ENCODE assay signal across 20 cellular contexts in genomic region chr17:22301353-22301745, GRCh38.
"Had no signal": no experiment of that assay in that cellular context is flagged by ENCODE, and none has a peak within 500 bp of the region (broad histone marks: within the 10 kb centered on the region; RNA-seq: fewer than 3 reads in every experiment).

No MANE protein-coding gene starts in this region.

- DNase-seq: cerebellar nuclear complex; effector CD8-positive, alpha-beta T cell; endodermal cell; erythroblast; head of caudate nucleus; kidney; natural killer cell; occipital lobe; ovary; psoas muscle; spleen; stimulated activated CD4-positive, alpha-beta T cell treated with anti-CD3 and anti-CD28 coated beads, Interleukin-4, amount 100 ng/mL, for 4 hours; stimulated activated naive CD8-positive, alpha-beta T cell treated with anti-CD3 and anti-CD28 coated beads, Interleukin-15, Interleukin-2, amounts not matched to agents 100 U/mL and 50 U/mL, for 24 hours had no signal

- H3K4me1 ChIP-seq: psoas muscle, spleen, suprapubic skin had no signal

- H3K27ac ChIP-seq: ovary, psoas muscle, skin epidermis, spleen, suprapubic skin had no signal

- H3K9me3 ChIP-seq: psoas muscle had no signal

- H3K27me3 ChIP-seq: ovary, spleen, suprapubic skin had no signal

- H3K4me3 ChIP-seq: lung, ovary, psoas muscle, skin epidermis, spleen, suprapubic skin had no signal

- ATAC-seq: left lobe of liver; natural killer cell; psoas muscle; right cardiac atrium; stimulated activated memory B cell treated with anti-CD40 and anti-IgM and Interleukin-4, amounts not matched to agents 10 μg/mL and 1 μg/mL and 100 μg/mL, for 72 hours; stimulated activated naive CD8-positive, alpha-beta T cell treated with anti-CD3 and anti-CD28 coated beads, Interleukin-15, Interleukin-2, amounts not matched to agents 100 U/mL and 50 U/mL, for 24 hours had no signal

- FAIRE-seq: frontal cortex, kidney had no signal

- H3K36me3 ChIP-seq: ovary, spleen, suprapubic skin had no signal
